Comparison of ENCODE assay signal across 1 cellular context in genomic region chr14:105086833-105087307, GRCh38.
TF ChIP-seq lines count a peak whose summit lies in the region.

No MANE protein-coding gene starts in this region.

TF ChIP-seq in HepG2, 621 proteins besides CTCF, POLR2A, EP300 and RAD21 (continued from another document):
- TF ChIP-seq ZNF687 (CRISPR knock-in tag; IDR thresholded peaks at IDR 0.05) (peak; percentile 61), EED (CRISPR knock-in tag; IDR thresholded peaks at IDR 0.05) (0 out of 2 replicates have a peak, but pooled peaks have one; percentile 37), ZBTB21 (CRISPR knock-in tag; IDR thresholded peaks at IDR 0.05) (no peak), ZNF142 (CRISPR knock-in tag; IDR thresholded peaks at IDR 0.05) (peak; percentile 99), ZNF83 (CRISPR knock-in tag; IDR thresholded peaks at IDR 0.05; ENCODE audit: borderline replicate concordance) (no peak), ZNF180 (CRISPR knock-in tag; IDR thresholded peaks at IDR 0.05; ENCODE audit: borderline replicate concordance, low read depth) (no peak)
